Comparison of ENCODE assay signal across 8 cellular contexts in genomic region chr9:79611091-79611614, GRCh38. TPM values are rescaled to one million over a fixed set of nuclear protein-coding genes. Genes with fewer than 3 reads are reported as not detected.
DNase-seq lines count a peak whose midpoint lies in the region; ATAC-seq and TF ChIP-seq lines count a peak whose summit lies in the region.

No MANE protein-coding gene starts in this region.

- ATAC-seq in activated T-helper 17 cell treated with anti-CD3 and anti-CD28 coated beads, Interleukin-2, amount 50 U/mL, for 72 hours (replicated peaks) = no peak
- no peak for ATAC-seq in activated naive CD4-positive, alpha-beta T cell treated with anti-CD3 and anti-CD28 coated beads, Interleukin-2, amount 50 U/mL, for 72 hours

- POLR2A ChIA-PET in HEK293 (lab: Yijun Ruan, JAX) (interaction anchor here (0.5 to 1.0 kb wide), 3 partner anchors 30 to 39 kb away, joined by 3 to 4 read pairs (median 3); partner anchors contain the start of gene TLE4), GM10248 (lab: Yijun Ruan, JAX) (no interaction called here)

- peaks cover 33% of the 10 kb centered on the region for H3K36me3 Mint-ChIP-seq in activated T-helper 17 cell treated with anti-CD3 and anti-CD28 coated beads, Interleukin-2, amount 50 U/mL, for 72 hours (ENCODE audit: low read depth)
- H3K36me3 Mint-ChIP-seq in activated naive CD4-positive, alpha-beta T cell treated with anti-CD3 and anti-CD28 coated beads, Interleukin-2, amount 50 U/mL, for 72 hours = peaks cover 13 to 23% of the 10 kb centered on the region in 2 donors

- peaks cover 0 to 23% of the 10 kb centered on the region in 2 experiments; a peak in 1 of 3 replicates for H3K36me3 ChIP-seq in HEK293 (ENCODE audit: control insufficient read depth in 2 of 2, insufficient read depth in 1 of 2, low read length in 2 of 2)

- no peak for TF ChIP-seq CTCF in HEK293 (tag by site-specific recombination; IDR thresholded peaks at IDR 0.05)
- no peak for TF ChIP-seq CTCF in GM10248 (IDR thresholded peaks at IDR 0.05; ENCODE audit: control extremely low read depth, extremely low read depth, low read depth, missing control alignments)

- H3K27ac ChIP-seq in HEK293 (ENCODE audit: extremely low read depth, low read depth, low read length) = no peak overlapping the region
- H3K27ac ChIP-seq in temporal lobe (ENCODE audit: low read depth, low read length) = peak overlapping the region; percentile 45

- peaks cover 17% of the 10 kb centered on the region for H3K4me1 Mint-ChIP-seq in activated T-helper 17 cell treated with anti-CD3 and anti-CD28 coated beads, Interleukin-2, amount 50 U/mL, for 72 hours

- no peak overlapping the region for H3K27ac Mint-ChIP-seq in activated T-helper 17 cell treated with anti-CD3 and anti-CD28 coated beads, Interleukin-2, amount 50 U/mL, for 72 hours
- H3K27ac Mint-ChIP-seq in activated naive CD4-positive, alpha-beta T cell treated with anti-CD3 and anti-CD28 coated beads, Interleukin-2, amount 50 U/mL, for 72 hours = no peak overlapping the region

- H3K27me3 Mint-ChIP-seq in activated T-helper 17 cell treated with anti-CD3 and anti-CD28 coated beads, Interleukin-2, amount 50 U/mL, for 72 hours = no peaks in the 10 kb centered on the region

- H3K4me3 Mint-ChIP-seq in activated T-helper 17 cell treated with anti-CD3 and anti-CD28 coated beads, Interleukin-2, amount 50 U/mL, for 72 hours = no peak overlapping the region

- H3K4me3 ChIP-seq in HEK293 (ENCODE audit: low read depth, low read length) = no peak overlapping the region

- H3K9me3 Mint-ChIP-seq in activated T-helper 17 cell treated with anti-CD3 and anti-CD28 coated beads, Interleukin-2, amount 50 U/mL, for 72 hours = no peaks in the 10 kb centered on the region
- H3K9me3 Mint-ChIP-seq in activated naive CD4-positive, alpha-beta T cell treated with anti-CD3 and anti-CD28 coated beads, Interleukin-2, amount 50 U/mL, for 72 hours = peaks cover 0 to 9% of the 10 kb centered on the region in 2 donors

- DNase-seq in GM04504 (ENCODE audit: low read depth) (peak; percentile 97), NCI-H226 (peak; percentile 69), fibroblast of peridontal ligament (ENCODE audit: extremely low read depth) (peak; percentile 81), GM10248 (ENCODE audit: extremely low spot score) (no peak)
- DNase-seq in activated naive CD4-positive, alpha-beta T cell treated with anti-CD3 and anti-CD28 coated beads, Interleukin-2, amount 50 U/mL, for 72 hours (ENCODE audit: low spot score in 2 of 2) = no peak

- CTCF ChIA-PET in HEK293 (lab: Yijun Ruan, JAX) (interaction anchor here (0.6 kb wide), 1 partner anchor 524 kb away, joined by 6 read pairs; no protein-coding TSS in a partner anchor), GM10248 (lab: Yijun Ruan, JAX) (interaction anchor here (1.0 to 1.7 kb wide), 6 partner anchors 9 to 74 kb away, joined by 3 to 6 read pairs (median 3); no protein-coding TSS in a partner anchor)

- no peaks in the 10 kb centered on the region for H3K9me3 ChIP-seq in HEK293 (ENCODE audit: control insufficient read depth, insufficient read depth, low read depth, low read length)

- no peaks in the 10 kb centered on the region for H3K4me1 ChIP-seq in HEK293 (ENCODE audit: control insufficient read depth, insufficient read depth, low read length)

TF ChIP-seq in HEK293, 187 proteins besides CTCF, POLR2A, EP300 and RAD21:
- TF ChIP-seq ZFP69B (tag by site-specific recombination; IDR thresholded peaks at IDR 0.05) (no peak), PRDM10 (tag by site-specific recombination; IDR thresholded peaks at IDR 0.05) (peak; percentile 55)
TF ChIP-seq in HEK293: peak in this region for 1.

RNA-seq across cellular contexts. Expression of gene TLE4, which starts 39.4 kb away (rescaled TPM):
- total RNA-seq in temporal lobe = 59.5 TPM
- total RNA-seq in activated T-helper 17 cell treated with anti-CD3 and anti-CD28 coated beads, Interleukin-2, amount 50 U/mL, for 72 hours = 10 to 100 TPM; 17.4 to 19.3 TPM
- 10 to 100 TPM; 19.5 to 20.9 TPM for total RNA-seq in activated naive CD4-positive, alpha-beta T cell treated with anti-CD3 and anti-CD28 coated beads, Interleukin-2, amount 50 U/mL, for 72 hours

Comparison
In these comparisons a context has a peak if more than half of its experiments do, and no peak if none do; other contexts are left out.
1. DNase-seq: peak in GM04504 (single experiment), NCI-H226 (single experiment) and fibroblast of peridontal ligament (single experiment); none in activated naive CD4-positive, alpha-beta T cell treated with anti-CD3 and anti-CD28 coated beads, Interleukin-2, amount 50 U/mL, for 72 hours (0 of 2) and GM10248 (single experiment).